Comparison of ENCODE assay signal across 8 cellular contexts in the genomic region with DNA sequence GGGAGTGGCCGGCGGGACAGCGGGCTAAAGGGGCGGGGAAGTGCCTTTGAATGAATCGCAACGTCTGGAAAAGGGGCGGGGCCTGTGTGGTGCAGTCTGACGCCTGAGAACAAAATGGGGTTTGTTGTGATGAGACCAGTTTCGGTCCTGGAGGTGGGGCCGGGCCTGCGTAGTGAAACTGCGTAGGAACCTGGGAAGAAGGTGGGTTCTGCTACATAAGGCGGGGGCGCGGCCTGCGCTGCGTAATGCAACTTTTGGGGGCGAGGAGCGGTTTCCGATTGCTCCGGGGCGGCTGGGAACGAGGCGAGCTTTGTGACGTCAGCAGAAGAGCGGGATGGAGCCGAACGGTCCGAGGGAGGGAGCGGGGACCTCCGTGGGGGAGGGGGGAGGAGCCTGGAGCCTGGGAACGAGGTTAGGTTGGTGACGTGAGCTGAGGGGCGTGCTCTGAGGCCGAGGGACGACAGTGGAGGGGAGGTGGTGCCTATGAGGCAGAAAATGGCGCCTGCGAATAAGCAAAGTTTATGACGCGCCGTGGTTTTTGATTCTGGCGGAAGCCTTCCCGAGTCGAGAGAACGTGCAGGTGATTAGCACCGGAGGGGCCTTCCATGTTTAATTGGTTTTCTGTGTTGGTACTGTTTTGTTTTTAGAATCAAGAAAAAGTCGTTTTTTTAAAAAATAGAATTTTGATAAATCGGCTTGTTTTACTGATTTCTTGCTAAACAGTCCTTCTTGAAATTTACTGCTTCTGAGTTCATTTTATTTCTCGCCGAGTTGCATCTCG. TPM values are rescaled to one million over a fixed set of nuclear protein-coding genes. Genes with fewer than 3 reads are reported as not detected.
DNase-seq lines count a peak whose midpoint lies in the region; TF ChIP-seq lines count a peak whose summit lies in the region.

No MANE protein-coding gene starts in this region.

- peak; percentile 79 for DNase-seq in GM04503 (ENCODE audit: low read depth)
- DNase-seq in HFF-Myc (ENCODE audit: extremely low read depth, low read depth) = peak; percentile 83
- DNase-seq in MV-4-11 (lab: John Stamatoyannopoulos, UW) = peak; percentile 93
- DNase-seq in SJSA1 (ENCODE audit: low read depth in 1 of 2, low spot score in 2 of 2) = peak; percentile 92 to 95
- peak; percentile 96 for DNase-seq in activated naive CD4-positive, alpha-beta T cell treated with anti-CD3 and anti-CD28 coated beads for 36 hours
- peak; percentile 89 for DNase-seq in germinal center (ENCODE audit: low spot score)
- peak; percentile 88 for DNase-seq in non-pigmented ciliary epithelial cell (ENCODE audit: low read depth)
- DNase-seq in superior temporal gyrus (ENCODE audit: extremely low spot score) = peak; percentile 89

- no peaks in the 10 kb centered on the region for H3K27me3 Mint-ChIP-seq in activated naive CD4-positive, alpha-beta T cell treated with anti-CD3 and anti-CD28 coated beads for 36 hours (ENCODE audit: low read depth)

- no peaks in the 10 kb centered on the region for H3K9me3 Mint-ChIP-seq in activated naive CD4-positive, alpha-beta T cell treated with anti-CD3 and anti-CD28 coated beads for 36 hours

- H3K4me1 ChIP-seq in SJSA1 (replicated peaks) = peaks cover 15% of the 10 kb centered on the region

- CTCF ChIA-PET in activated naive CD4-positive, alpha-beta T cell treated with anti-CD3 and anti-CD28 coated beads for 36 hours (lab: Charles Lee) = interaction anchor here (1.2 kb wide), 1 partner anchor 43 kb away, joined by 3 read pairs; no protein-coding TSS in a partner anchor

- peaks cover 20% of the 10 kb centered on the region for H3K4me1 Mint-ChIP-seq in activated naive CD4-positive, alpha-beta T cell treated with anti-CD3 and anti-CD28 coated beads for 36 hours (ENCODE audit: low read depth)

- H3K4me3 ChIP-seq in HFF-Myc (replicated peaks; ENCODE audit: low read depth, low read length) (peak overlapping the region; percentile 53), SJSA1 (peak overlapping the region; percentile 69)

- peak overlapping the region; percentile 92 for H3K27ac Mint-ChIP-seq in activated naive CD4-positive, alpha-beta T cell treated with anti-CD3 and anti-CD28 coated beads for 36 hours

- peaks cover 10% of the 10 kb centered on the region for H3K36me3 ChIP-seq in SJSA1

- no peak for TF ChIP-seq CTCF in HFF-Myc (IDR thresholded peaks at IDR 0.05; ENCODE audit: low read depth, low read length, missing control alignments)

- intact Hi-C loops in activated naive CD4-positive, alpha-beta T cell treated with anti-CD3 and anti-CD28 coated beads for 36 hours (cut with micrococcal nuclease) = loop anchor here (1.0 to 2.0 kb wide), 6 partner anchors 15 to 425 kb away; a partner anchor contains a TSS

- H3K27me3 ChIP-seq in SJSA1 (replicated peaks) = no peaks in the 10 kb centered on the region

- peaks cover 11% of the 10 kb centered on the region for H3K36me3 Mint-ChIP-seq in activated naive CD4-positive, alpha-beta T cell treated with anti-CD3 and anti-CD28 coated beads for 36 hours (ENCODE audit: low read depth)

- H3K9me3 ChIP-seq in SJSA1 (replicated peaks) = no peaks in the 10 kb centered on the region

- peak overlapping the region; percentile 85 for H3K4me3 Mint-ChIP-seq in activated naive CD4-positive, alpha-beta T cell treated with anti-CD3 and anti-CD28 coated beads for 36 hours

- peak overlapping the region; percentile 93 for H3K27ac ChIP-seq in SJSA1

RNA-seq across cellular contexts. Expression of a gene that starts 0.7 kb away (rescaled TPM):
- total RNA-seq in SJSA1 (2014; rRNA removed; shearing (Covaris generic)) = 36.6 and 39.5 TPM in 2 replicates
- total RNA-seq in activated naive CD4-positive, alpha-beta T cell treated with anti-CD3 and anti-CD28 coated beads for 36 hours = 10 to 100 TPM; 12.2 to 12.4 TPM

RNA-seq across cellular contexts. Expression of a gene that starts 15.0 kb away (rescaled TPM):
- 97.5 and 105 TPM in 2 replicates for total RNA-seq in SJSA1 (2014; rRNA removed; shearing (Covaris generic))
- total RNA-seq in activated naive CD4-positive, alpha-beta T cell treated with anti-CD3 and anti-CD28 coated beads for 36 hours = 10 to 100 TPM; 85.3 to 88.3 TPM

RNA-seq across cellular contexts. Expression of a gene that starts 39.9 kb away (rescaled TPM):
- total RNA-seq in SJSA1 (2014; rRNA removed; shearing (Covaris generic)) = 144 and 184 TPM in 2 replicates
- 100 to 1,000 TPM; 246 to 251 TPM for total RNA-seq in activated naive CD4-positive, alpha-beta T cell treated with anti-CD3 and anti-CD28 coated beads for 36 hours

Comparison
In these comparisons a context has a peak if more than half of its experiments do, and no peak if none do; other contexts are left out.
1. Peak in every context shown above with its lines: DNase-seq, H3K4me3 ChIP-seq and H3K27ac ChIP-seq.